In the genomic region with DNA sequence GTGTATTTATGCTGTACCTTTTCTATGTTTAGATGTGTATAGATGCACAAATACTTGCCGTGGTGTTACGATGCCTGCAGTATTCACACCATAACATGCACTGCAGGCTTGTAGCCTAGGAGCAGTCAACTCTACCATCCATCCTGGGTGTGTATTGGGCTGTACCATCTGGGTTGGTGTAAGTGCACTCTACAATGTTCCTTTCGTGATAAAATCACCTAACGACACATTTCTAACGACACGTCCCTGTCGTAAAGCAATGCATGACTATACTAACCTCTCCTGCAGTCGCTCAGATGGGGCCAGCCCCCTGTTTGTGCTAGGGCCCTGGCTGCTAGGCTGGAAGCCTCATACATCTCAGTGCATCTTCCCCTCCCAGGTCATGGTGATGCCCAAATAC, we compare ENCODE assay signal across 22 cellular contexts. TPM values are rescaled to one million over a fixed set of nuclear protein-coding genes. Genes with fewer than 3 reads are reported as not detected.
DNase-seq lines count a peak whose midpoint lies in the region; ATAC-seq, FAIRE-seq and TF ChIP-seq lines count a peak whose summit lies in the region.
"Had no signal": no experiment of that assay in that cellular context is flagged by ENCODE, and none has a peak within 500 bp of the region (broad histone marks: within the 10 kb centered on the region; RNA-seq: fewer than 3 reads in every experiment).

No MANE protein-coding gene starts in this region.

- no peaks in the 10 kb centered on the region for H3K9me3 Mint-ChIP-seq in activated CD8-positive, alpha-beta memory T cell treated with anti-CD3 and anti-CD28 coated beads, Interleukin-2, amount 10 ng/mL, durations not matched to agents 7 days and 5 days (ENCODE audit: low read depth)
- H3K9me3 Mint-ChIP-seq: CD14-positive monocyte; CD4-positive, alpha-beta T cell had no signal

- no peak overlapping the region for H3K4me3 Mint-ChIP-seq in activated CD8-positive, alpha-beta memory T cell treated with anti-CD3 and anti-CD28 coated beads, Interleukin-2, amount 10 ng/mL, durations not matched to agents 7 days and 5 days
- H3K4me3 Mint-ChIP-seq: B cell; CD14-positive monocyte; CD4-positive, alpha-beta T cell had no signal

- DNase-seq in NOMO-1 (lab: John Stamatoyannopoulos, UW; ENCODE audit: unreplicated experiment in 2 of 2) (peak; percentile 49 to 58), NOMO-1 treated with dmso at 0.1 percent for 144 hours (lab: John Stamatoyannopoulos, UW; ENCODE audit: unreplicated experiment) (no peak), NB4 (ENCODE audit: low read depth) (peak; percentile 14), bronchial epithelial cell (ENCODE audit: low read depth) (no peak), C1 segment of cervical spinal cord (lab: John Stamatoyannopoulos, UW) (no peak)
- no peak for DNase-seq in activated CD8-positive, alpha-beta memory T cell treated with anti-CD3 and anti-CD28 coated beads, Interleukin-2, amount 10 ng/mL, durations not matched to agents 7 days and 5 days
- DNase-seq: Calu3; CD4-positive, alpha-beta T cell; COR-L47; DMS53; DMS79 treated with DMSO at 0.1 percent for 48 hours; GF-D8; GOT3 had no signal

- H3K27me3 ChIP-seq in bronchial epithelial cell (ENCODE audit: control insufficient read depth, insufficient read depth, low read length), result no peaks in the 10 kb centered on the region
- H3K27me3 ChIP-seq: BLaER1 had no signal

- FAIRE-seq in bronchial epithelial cell (lab: Jason Lieb, UNC), result peak; percentile 7
- FAIRE-seq: A204.1, GM12891, GM18507, H54 had no signal

- H3K36me3 Mint-ChIP-seq in activated CD8-positive, alpha-beta memory T cell treated with anti-CD3 and anti-CD28 coated beads, Interleukin-2, amount 10 ng/mL, durations not matched to agents 7 days and 5 days, result no peaks in the 10 kb centered on the region
- H3K36me3 Mint-ChIP-seq: CD14-positive monocyte had no signal

- H3K4me3 ChIP-seq in NB4 (ENCODE audit: low read depth, low read length) (no peak overlapping the region), bronchial epithelial cell (ENCODE audit: low read depth, low read length) (no peak overlapping the region)
- H3K4me3 ChIP-seq: BLaER1, HAP-1 had no signal

- no peak for ATAC-seq in activated CD8-positive, alpha-beta memory T cell treated with anti-CD3 and anti-CD28 coated beads, Interleukin-2, amount 10 ng/mL, durations not matched to agents 7 days and 5 days

- CTCF ChIA-PET in activated CD8-positive, alpha-beta memory T cell treated with anti-CD3 and anti-CD28 coated beads, Interleukin-2, amount 10 ng/mL, durations not matched to agents 7 days and 5 days (lab: Charles Lee), result no interaction called here

- H3K27ac Mint-ChIP-seq in activated CD8-positive, alpha-beta memory T cell treated with anti-CD3 and anti-CD28 coated beads, Interleukin-2, amount 10 ng/mL, durations not matched to agents 7 days and 5 days, result no peak overlapping the region
- H3K27ac Mint-ChIP-seq: B cell; CD4-positive, alpha-beta T cell had no signal

- H3K27me3 Mint-ChIP-seq in activated CD8-positive, alpha-beta memory T cell treated with anti-CD3 and anti-CD28 coated beads, Interleukin-2, amount 10 ng/mL, durations not matched to agents 7 days and 5 days, result no peaks in the 10 kb centered on the region
- H3K27me3 Mint-ChIP-seq: B cell had no signal

- no peak for TF ChIP-seq CTCF in NB4 (IDR thresholded peaks at IDR 0.05; ENCODE audit: low read depth, low read length)
- TF ChIP-seq CTCF in bronchial epithelial cell (IDR thresholded peaks at IDR 0.05; ENCODE audit: insufficient read depth, low read length, severe bottlenecking), result no peak

- no peak for TF ChIP-seq POLR2A in NB4 (IDR thresholded peaks at IDR 0.05; ENCODE audit: extremely low read depth, insufficient read length)

- no peaks in the 10 kb centered on the region for H3K36me3 ChIP-seq in bronchial epithelial cell (ENCODE audit: control insufficient read depth, insufficient read depth, low read length)
- H3K36me3 ChIP-seq: BLaER1, HAP-1 had no signal

- no peaks in the 10 kb centered on the region for H3K4me1 Mint-ChIP-seq in activated CD8-positive, alpha-beta memory T cell treated with anti-CD3 and anti-CD28 coated beads, Interleukin-2, amount 10 ng/mL, durations not matched to agents 7 days and 5 days
- H3K4me1 Mint-ChIP-seq: B cell had no signal

RNA-seq across cellular contexts. Expression of a gene that starts 18.4 kb away (rescaled TPM):
- 0.26 and 6.3 TPM in 2 replicates for total RNA-seq in bronchial epithelial cell
- not detected for total RNA-seq in activated CD8-positive, alpha-beta memory T cell treated with anti-CD3 and anti-CD28 coated beads, Interleukin-2, amount 10 ng/mL, durations not matched to agents 7 days and 5 days
- total RNA-seq: B cell; CD4-positive, alpha-beta T cell; Daoy had no signal

RNA-seq across cellular contexts. Expression of a gene that starts 42.8 kb away (rescaled TPM):
- total RNA-seq in bronchial epithelial cell, result 0.26 TPM in 1 of 2 replicates, not detected in the other
- total RNA-seq in activated CD8-positive, alpha-beta memory T cell treated with anti-CD3 and anti-CD28 coated beads, Interleukin-2, amount 10 ng/mL, durations not matched to agents 7 days and 5 days, result not detected
- total RNA-seq: B cell; Calu3; CD4-positive, alpha-beta T cell; Daoy had no signal

Comparison
In these comparisons a context has a peak if more than half of its experiments do, and no peak if none do; other contexts are left out.
1. DNase-seq: peak in NOMO-1 (2 of 2) and NB4 (single experiment); none in NOMO-1 treated with dmso at 0.1 percent for 144 hours (single experiment), bronchial epithelial cell (single experiment), activated CD8-positive, alpha-beta memory T cell treated with anti-CD3 and anti-CD28 coated beads, Interleukin-2, amount 10 ng/mL, durations not matched to agents 7 days and 5 days (single experiment) and C1 segment of cervical spinal cord (0 of 14).